In the genomic region with DNA sequence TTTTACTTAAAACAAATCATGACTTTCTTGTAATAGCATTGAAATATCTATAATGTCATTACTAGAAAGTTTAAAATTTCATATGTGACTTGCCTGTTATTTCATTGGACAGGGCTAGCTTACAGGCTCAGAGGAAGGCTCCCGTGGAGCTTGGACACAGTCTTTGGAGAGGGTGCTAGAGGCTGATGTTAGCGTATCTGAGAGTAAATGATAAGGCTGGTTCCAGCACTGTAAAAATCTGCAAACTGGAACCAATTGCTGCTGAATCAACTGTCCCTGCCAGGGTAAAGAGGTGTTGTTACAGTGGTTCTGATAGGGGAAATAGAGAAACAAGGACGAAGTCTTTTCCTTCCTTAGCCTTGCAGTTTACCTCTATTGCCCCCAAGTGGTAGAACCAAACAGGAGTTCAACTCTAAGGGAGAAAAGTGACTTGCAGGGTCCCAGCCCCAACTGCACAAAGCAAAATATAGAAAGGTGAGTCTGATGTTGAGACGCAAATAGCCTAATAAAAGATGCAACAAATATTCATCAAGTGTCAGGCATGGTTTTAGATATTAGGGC, we compare ENCODE assay signal across 11 cellular contexts.
DNase-seq lines count a peak whose midpoint lies in the region; ATAC-seq, FAIRE-seq and TF ChIP-seq lines count a peak whose summit lies in the region.
"Had no signal": no experiment of that assay in that cellular context is flagged by ENCODE, and none has a peak within 500 bp of the region (broad histone marks: within the 10 kb centered on the region; RNA-seq: fewer than 3 reads in every experiment).

No MANE protein-coding gene starts in this region.

- intact Hi-C loops in right lobe of liver (cut with DNase I) = no loop called here

- no peaks in the 10 kb centered on the region for H3K4me1 ChIP-seq in right lobe of liver

- TF ChIP-seq CTCF in BJ (IDR thresholded peaks at IDR 0.05; ENCODE audit: insufficient read depth, low read depth, low read length) = 0 out of 2 replicates have a peak, but pooled peaks have one; percentile 20
- peak; percentile 65 for TF ChIP-seq CTCF in brain microvascular endothelial cell (IDR thresholded peaks at IDR 0.05; ENCODE audit: low read depth, low read length, missing control alignments)
- peak; percentile 8 to 32 (median 20) for TF ChIP-seq CTCF in right lobe of liver (IDR thresholded peaks at IDR 0.05)

- H3K27ac ChIP-seq in brain microvascular endothelial cell (no peak overlapping the region), right lobe of liver (no peak overlapping the region)

- H3K9me3 ChIP-seq in right lobe of liver = no peaks in the 10 kb centered on the region

- CTCF ChIA-PET in BJ (lab: Yijun Ruan, JAX) = interaction anchor here (1.0 kb wide), 1 partner anchor 8 kb away, joined by 4 read pairs; no protein-coding TSS in a partner anchor

- no peak for TF ChIP-seq POLR2A in right lobe of liver (IDR thresholded peaks at IDR 0.05)

- WGBS in right lobe of liver (ENCODE audit: insufficient coverage, low coverage, low lambda C conversion rate, missing lambda C conversion rate) = 43% methylated on average over 4 of the region's 4 CpGs

- FAIRE-seq in HTR-8/SVneo (lab: Jason Lieb, UNC) = no peak
- FAIRE-seq: endometrium had no signal

- DNase-seq in BJ (ENCODE audit: low read depth) = no peak
- peak; percentile 26 for DNase-seq in KBM-7
- no peak for DNase-seq in brain microvascular endothelial cell
- DNase-seq in right lobe of liver = no peak
- no peak for DNase-seq in HTR-8/SVneo (ENCODE audit: insufficient read length, low spot score)
- no peak for DNase-seq in activated gamma-delta T cell (lab: John Stamatoyannopoulos, UW)
- DNase-seq: activated T-cell treated with anti-CD3 and anti-CD28 coated beads, Interleukin-2, amount 50 U/mL, for 24 hours; GOT3 had no signal

- in situ Hi-C loops in KBM-7 (cut with MboI; ENCODE audit: low pct_unique_long_range_greater_than_20kb, low sequenced_read_pairs) (no loop called here), brain microvascular endothelial cell (cut with HindIII; ENCODE audit: low pct_ligation_motif_present, low sequenced_read_pairs) (no loop called here)

- H3K4me3 ChIP-seq in BJ (ENCODE audit: low read depth, low read length) (no peak overlapping the region), brain microvascular endothelial cell (ENCODE audit: low read depth, low read length) (no peak overlapping the region), right lobe of liver (no peak overlapping the region)

- POLR2A ChIA-PET in BJ (lab: Charles Lee) = no interaction called here

- no peaks in the 10 kb centered on the region for H3K36me3 ChIP-seq in BJ (ENCODE audit: control insufficient read depth, insufficient read depth, low read length)
- no peaks in the 10 kb centered on the region for H3K36me3 ChIP-seq in brain microvascular endothelial cell (replicated peaks)
- H3K36me3 ChIP-seq in right lobe of liver = no peaks in the 10 kb centered on the region

- H3K27me3 ChIP-seq in BJ (ENCODE audit: control insufficient read depth, insufficient read depth, low read length) (no peaks in the 10 kb centered on the region), brain microvascular endothelial cell (replicated peaks) (no peaks in the 10 kb centered on the region), right lobe of liver (no peaks in the 10 kb centered on the region)

- ATAC-seq in right lobe of liver (peak; percentile 36 to 49 (median 42)), GM18858 (IDR thresholded peaks at IDR 0.05; ENCODE audit: unreplicated experiment) (no peak), HG02981 (IDR thresholded peaks at IDR 0.05; ENCODE audit: unreplicated experiment) (no peak)

Comparison
In these comparisons a context has a peak if more than half of its experiments do, and no peak if none do; other contexts are left out.
1. ATAC-seq: peak in right lobe of liver (4 of 4); none in GM18858 (single experiment) and HG02981 (single experiment).
2. Peak in every context shown above with its lines, with median percentiles within 50 percentile points of each other: CTCF ChIP-seq.